In the genomic region with DNA sequence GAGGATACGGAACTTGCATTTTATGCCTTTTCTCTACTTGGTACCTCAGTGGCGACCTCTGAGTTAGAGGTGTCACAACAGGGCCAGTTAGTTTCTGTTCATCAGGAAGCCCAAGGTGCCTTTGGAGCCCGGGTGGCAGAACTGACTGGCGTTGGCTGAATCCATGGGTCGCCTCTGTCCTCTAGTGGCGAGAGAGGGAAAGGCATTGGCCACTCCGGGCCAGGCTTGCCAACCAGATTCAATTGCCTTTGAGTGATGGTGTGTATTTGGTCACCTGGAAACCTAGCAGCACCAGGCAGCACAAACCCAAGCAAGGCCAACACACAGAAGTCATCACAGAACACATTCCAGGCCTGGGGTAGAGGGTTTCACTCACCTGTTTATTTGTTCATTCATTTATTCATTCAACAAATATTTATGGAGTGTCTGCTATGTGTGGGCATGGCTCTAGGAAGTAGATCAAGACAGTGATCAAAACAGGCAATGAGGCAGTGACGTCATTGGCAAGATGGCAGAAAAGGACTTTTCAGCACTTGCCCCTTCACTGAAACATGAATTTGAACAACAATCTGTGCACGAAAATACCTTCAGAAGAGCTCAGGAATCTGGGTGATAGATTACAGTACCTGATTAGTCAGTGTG, we compare ENCODE assay signal across 7 cellular contexts. TPM values are rescaled to one million over a fixed set of nuclear protein-coding genes. Genes with fewer than 3 reads are reported as not detected.
DNase-seq lines count a peak whose midpoint lies in the region; ATAC-seq and TF ChIP-seq lines count a peak whose summit lies in the region.

No MANE protein-coding gene starts in this region.

- no peak overlapping the region for H3K4me3 Mint-ChIP-seq in activated T-cell treated with anti-CD3 and anti-CD28 coated beads, Interleukin-2, amount 50 U/mL, for 72 hours
- H3K4me3 Mint-ChIP-seq in osteocyte (ENCODE audit: unreplicated experiment): no peak overlapping the region

- H3K9me3 Mint-ChIP-seq in activated T-cell treated with anti-CD3 and anti-CD28 coated beads, Interleukin-2, amount 50 U/mL, for 72 hours: no peaks in the 10 kb centered on the region
- no peaks in the 10 kb centered on the region for H3K9me3 Mint-ChIP-seq in osteocyte (ENCODE audit: unreplicated experiment)

- TF ChIP-seq CTCF in GM12865 (IDR thresholded peaks at IDR 0.05; ENCODE audit: insufficient read depth, low read depth, low read length, missing control alignments) (peak; percentile 100), osteocyte (IDR thresholded peaks at IDR 0.05) (peak; percentile 91)

- no peak overlapping the region for H3K4me3 ChIP-seq in GM12865 (ENCODE audit: low read depth, low read length)

- H3K27ac Mint-ChIP-seq in activated T-cell treated with anti-CD3 and anti-CD28 coated beads, Interleukin-2, amount 50 U/mL, for 72 hours: no peak overlapping the region
- H3K27ac Mint-ChIP-seq in osteocyte (ENCODE audit: unreplicated experiment): no peak overlapping the region

- DNase-seq in GM12865 (ENCODE audit: low read depth) (peak; percentile 85), NCI-H69 (lab: John Stamatoyannopoulos, UW) (peak; percentile 92), glomerular endothelial cell (ENCODE audit: extremely low read depth, low read depth, low spot score) (peak; percentile 16), osteocyte (ENCODE audit: extremely low spot score, unreplicated experiment) (no peak)
- DNase-seq in activated T-cell treated with anti-CD3 and anti-CD28 coated beads, Interleukin-2, amount 50 U/mL, for 72 hours: peak; percentile 47 to 56

- H3K36me3 Mint-ChIP-seq in activated T-cell treated with anti-CD3 and anti-CD28 coated beads, Interleukin-2, amount 50 U/mL, for 72 hours (ENCODE audit: insufficient read depth in 2 of 2): no peaks in the 10 kb centered on the region
- no peaks in the 10 kb centered on the region for H3K36me3 Mint-ChIP-seq in osteocyte (ENCODE audit: unreplicated experiment)

- H3K4me1 Mint-ChIP-seq in activated T-cell treated with anti-CD3 and anti-CD28 coated beads, Interleukin-2, amount 50 U/mL, for 72 hours (ENCODE audit: low read depth): no peaks in the 10 kb centered on the region
- peaks cover 3% of the 10 kb centered on the region for H3K4me1 Mint-ChIP-seq in osteocyte (ENCODE audit: unreplicated experiment)

- ATAC-seq in HG03432 (IDR thresholded peaks at IDR 0.05; ENCODE audit: unreplicated experiment): peak; percentile 66
- peak; percentile 56 to 74 for ATAC-seq in activated T-cell treated with anti-CD3 and anti-CD28 coated beads, Interleukin-2, amount 50 U/mL, for 72 hours (replicated peaks in 1 of 2)
- ATAC-seq in HG03025 (IDR thresholded peaks at IDR 0.05; ENCODE audit: low FRiP score, unreplicated experiment): no peak

- peaks cover 14% of the 10 kb centered on the region for H3K27me3 Mint-ChIP-seq in activated T-cell treated with anti-CD3 and anti-CD28 coated beads, Interleukin-2, amount 50 U/mL, for 72 hours (ENCODE audit: low read depth)
- H3K27me3 Mint-ChIP-seq in osteocyte (ENCODE audit: unreplicated experiment): peaks cover 26% of the 10 kb centered on the region

RNA-seq across cellular contexts. Expression of a gene that starts 40.5 kb away (rescaled TPM):
- not detected for total RNA-seq in activated T-cell treated with anti-CD3 and anti-CD28 coated beads, Interleukin-2, amount 50 U/mL, for 72 hours
- total RNA-seq in glomerular endothelial cell (not detected in 2 replicates), osteocyte (not detected in 2 replicates)
